In the genomic region with DNA sequence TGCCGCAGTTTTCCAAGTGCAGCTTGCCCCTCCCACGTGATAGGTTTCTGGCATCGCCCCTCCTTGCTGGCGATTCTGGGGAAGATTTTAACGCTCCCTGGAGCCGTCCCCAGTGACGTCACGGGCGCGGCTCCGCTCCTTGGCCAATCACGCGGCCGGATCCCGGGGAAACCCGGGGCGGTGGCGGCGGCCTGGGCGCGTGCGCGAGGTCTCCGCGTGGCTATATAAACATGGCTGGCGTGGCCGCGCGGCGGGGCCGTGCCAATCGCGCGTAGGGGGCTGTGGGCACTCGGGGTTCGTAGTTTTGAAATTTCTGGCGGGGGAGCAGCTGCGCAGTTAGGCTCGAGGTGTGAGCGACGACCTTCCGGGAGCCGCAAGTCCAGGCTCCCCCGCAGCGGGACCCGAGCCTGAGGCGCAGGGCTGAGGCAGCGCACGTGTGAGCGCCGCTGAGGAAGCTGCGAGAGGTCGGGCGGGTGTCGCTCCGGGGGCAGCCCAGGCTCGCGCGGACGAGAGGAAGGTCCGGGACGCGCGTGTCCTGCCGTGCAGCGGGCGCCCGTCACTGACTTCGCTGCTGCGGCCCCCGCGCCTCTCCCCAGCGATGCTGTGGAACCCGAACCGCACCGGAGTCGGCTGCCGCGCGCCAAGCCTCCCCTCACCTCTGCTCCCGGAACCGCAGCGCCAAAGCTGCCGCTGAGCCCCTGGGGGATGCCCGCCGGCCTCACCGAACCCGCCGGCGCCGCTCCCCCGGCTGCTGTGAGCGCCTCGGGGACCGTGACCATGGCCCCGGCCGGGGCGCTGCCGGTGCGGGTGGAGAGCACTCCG, we compare ENCODE assay signal across 8 cellular contexts. TPM values are rescaled to one million over a fixed set of nuclear protein-coding genes. Genes with fewer than 3 reads are reported as not detected.
DNase-seq lines count a peak whose midpoint lies in the region; ATAC-seq, FAIRE-seq and TF ChIP-seq lines count a peak whose summit lies in the region.

Gene TAF4B (plus strand): TSS at position 217 of the 822 bp plus-strand sequence. CDS start 489 bp downstream, at position 706.

- dilution Hi-C loops in keratinocyte (cut with MboI; ENCODE audit: extremely low pct_ligation_motif_present, low sequenced_read_pairs) = no loop called here

- peak within 1 kb of the TSS; percentile 89 for H2AFZ ChIP-seq in keratinocyte (ENCODE audit: control insufficient read depth, low read length)

- H3K9me3 ChIP-seq in keratinocyte (ENCODE audit: control insufficient read depth, low read depth, low read length) = no peaks in the 10 kb centered on the region

- FAIRE-seq in keratinocyte (lab: Jason Lieb, UNC) = peak; percentile 66

- H3K9me1 ChIP-seq in keratinocyte (ENCODE audit: control insufficient read depth, extremely low read depth, insufficient read depth, low read length) = peaks cover 2% of the 10 kb centered on the region

- H4K20me1 ChIP-seq in keratinocyte (ENCODE audit: control insufficient read depth, extremely low read depth, insufficient read depth, low read length) = no peaks in the 10 kb centered on the region

- H3K36me3 ChIP-seq in keratinocyte (ENCODE audit: control insufficient read depth in 2 of 2, extremely low read depth in 1 of 2, insufficient read depth in 2 of 2, low read length in 2 of 2) = no peaks in the 10 kb centered on the region

- TF ChIP-seq CTCF in AG10803 (conservative IDR thresholded peaks at IDR 0.05; ENCODE audit: low read length) = no peak
- no peak for TF ChIP-seq CTCF in keratinocyte (optimal IDR thresholded peaks at IDR 0.05 in 1 of 3, IDR thresholded peaks at IDR 0.05 in 1 of 3, conservative IDR thresholded peaks at IDR 0.05 in 1 of 3; ENCODE audit: extremely low read depth in 1 of 3, insufficient read depth in 2 of 3, low read length in 3 of 3)

- H3K4me1 ChIP-seq in keratinocyte (ENCODE audit: control insufficient read depth, extremely low read depth, insufficient read depth, low read length) = peaks cover 35% of the 10 kb centered on the region

- peak within 1 kb of the TSS; percentile 95 for H3K4me2 ChIP-seq in keratinocyte (ENCODE audit: control insufficient read depth, extremely low read depth, insufficient read depth, low read depth, low read length)

- H3K79me2 ChIP-seq in keratinocyte (ENCODE audit: control insufficient read depth, insufficient read depth, low read length) = peaks cover 36% of the 10 kb centered on the region

- H3K9ac ChIP-seq in keratinocyte (ENCODE audit: control insufficient read depth, extremely low read depth, insufficient read depth, low read length) = peak within 1 kb of the TSS; percentile 98

- H3K27me3 ChIP-seq in keratinocyte (ENCODE audit: control insufficient read depth, extremely low read depth, insufficient read depth, low read length) = no peaks in the 10 kb centered on the region

- peak within 1 kb of the TSS; percentile 92 for H3K27ac ChIP-seq in keratinocyte (ENCODE audit: control insufficient read depth, insufficient read depth, low read length)

- DNase-seq in AG10803 (ENCODE audit: low read depth) (peak; percentile 87), NCI-H446 treated with DMSO at 0.1 percent for 48 hours (lab: John Stamatoyannopoulos, UW) (peak; percentile 89), cerebellar cortex (ENCODE audit: low spot score) (peak; percentile 95), keratinocyte (ENCODE audit: low read depth, low spot score) (peak; percentile 57)
- peak; percentile 88 to 94 (median 89) for DNase-seq in stimulated activated CD4-positive, alpha-beta T cell treated with anti-CD3 and anti-CD28 coated beads, Interleukin-12 subunit alpha, Interleukin-12 subunit beta, amount 100 ng/mL, for 48 hours (ENCODE audit: low read depth in 2 of 3, low spot score in 1 of 3)

- ATAC-seq in GM19023 (IDR thresholded peaks at IDR 0.05; ENCODE audit: unreplicated experiment) = peak; percentile 86
- ATAC-seq in HG03196 (IDR thresholded peaks at IDR 0.05; ENCODE audit: unreplicated experiment) = peak; percentile 88
- peak; percentile 82 to 84 for ATAC-seq in activated CD4-positive, CD25-positive, alpha-beta regulatory T cell treated with anti-CD3 and anti-CD28 coated beads, Interleukin-2, amount 50 U/mL, for 24 hours

- H3K4me3 ChIP-seq in AG10803 (ENCODE audit: low read length) = peak within 1 kb of the TSS; percentile 79
- peak within 1 kb of the TSS; percentile 69 to 99 (median 89) for H3K4me3 ChIP-seq in keratinocyte (ENCODE audit: control insufficient read depth in 2 of 3, extremely low read depth in 1 of 3, insufficient read depth in 2 of 3, low read depth in 1 of 3, low read length in 3 of 3)

RNA-seq across cellular contexts. Expression of gene TAF4B, which starts in this region (rescaled TPM):
- 3.6 to 5.9 TPM (median 4.9 TPM) in 3 replicates for polyA plus RNA-seq in keratinocyte
- polyA plus RNA-seq in keratinocyte (2011; ENCODE audit: low read depth) = 4.5 TPM
- polyA plus RNA-seq in keratinocyte (2011; cell fraction: cytosol; rRNA removed) = 3.0 and 5.5 TPM in 2 replicates
- polyA plus RNA-seq in keratinocyte (2011; cell fraction: nucleus; rRNA removed) = 4.1 and 5.0 TPM in 2 replicates
- polyA plus RNA-seq in keratinocyte (2012; ENCODE audit: low replicate concordance) = 3.5 and 3.8 TPM in 2 replicates
- 2.8 to 9.5 TPM (median 4.3 TPM) in 3 replicates for polyA minus RNA-seq in keratinocyte
- 4.0 TPM for polyA minus RNA-seq in keratinocyte (2011; cell fraction: cytosol; rRNA and poly(A)+ RNA removed)
- polyA minus RNA-seq in keratinocyte (2011; cell fraction: nucleus; rRNA and poly(A)+ RNA removed) = 8.1 and 12.0 TPM in 2 replicates

Comparison
In these comparisons a context has a peak if more than half of its experiments do, and no peak if none do; other contexts are left out.
1. Peak in every context shown above with its lines: DNase-seq, ATAC-seq, H3K4me3 ChIP-seq and H3K27ac ChIP-seq.